16 cellular contexts compared by ENCODE assay signal in the genomic region with DNA sequence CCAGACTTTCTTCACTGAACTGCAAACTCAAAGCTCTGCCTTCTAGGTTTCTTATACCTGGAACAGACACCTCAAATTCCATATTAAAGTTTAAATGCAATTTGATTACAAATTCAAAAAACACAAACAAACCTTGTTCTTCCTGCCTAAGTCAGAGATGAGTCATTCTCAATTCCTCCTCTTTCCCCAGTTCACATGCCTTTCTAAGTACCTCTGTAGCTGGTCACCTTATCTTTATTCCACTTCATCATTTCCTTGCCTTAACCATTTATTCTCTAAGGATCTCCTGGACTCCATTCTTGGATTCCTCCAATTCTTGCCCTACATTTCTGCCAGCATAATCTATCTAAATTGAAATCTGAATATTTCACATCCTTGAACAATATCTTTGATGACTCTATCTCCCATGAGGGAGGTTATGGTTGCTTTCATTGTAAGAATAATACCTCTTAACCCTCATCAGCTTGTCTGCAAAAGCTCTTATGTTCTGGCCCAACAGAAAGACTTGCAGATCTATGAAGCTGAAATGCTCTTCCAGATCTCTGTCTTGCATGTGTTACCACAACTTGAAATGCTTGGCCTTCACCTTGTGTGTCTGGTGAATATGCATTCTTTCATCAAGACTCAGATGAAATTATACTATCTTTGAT. TPM values are rescaled to one million over a fixed set of nuclear protein-coding genes. Genes with fewer than 3 reads are reported as not detected.
DNase-seq lines count a peak whose midpoint lies in the region; FAIRE-seq and TF ChIP-seq lines count a peak whose summit lies in the region.
"Had no signal": no experiment of that assay in that cellular context is flagged by ENCODE, and none has a peak within 500 bp of the region (broad histone marks: within the 10 kb centered on the region; RNA-seq: fewer than 3 reads in every experiment).

No MANE protein-coding gene starts in this region.

- no peaks in the 10 kb centered on the region for H3K9me1 ChIP-seq in keratinocyte (ENCODE audit: control insufficient read depth, extremely low read depth, insufficient read depth, low read length)

- in situ Hi-C loops in brain microvascular endothelial cell (cut with HindIII; ENCODE audit: low pct_ligation_motif_present, low sequenced_read_pairs) (no loop called here), G401 (cut with HindIII; ENCODE audit: low sequenced_read_pairs) (no loop called here)

- no peaks in the 10 kb centered on the region for H3K36me3 ChIP-seq in ACC112 (ENCODE audit: insufficient read depth, low read length)
- no peaks in the 10 kb centered on the region for H3K36me3 ChIP-seq in brain microvascular endothelial cell (replicated peaks)
- H3K36me3 ChIP-seq in keratinocyte (ENCODE audit: control insufficient read depth in 2 of 2, extremely low read depth in 1 of 2, insufficient read depth in 2 of 2, low read length in 2 of 2): no peaks in the 10 kb centered on the region
- no peaks in the 10 kb centered on the region for H3K36me3 ChIP-seq in kidney (ENCODE audit: control insufficient read depth in 1 of 2, insufficient read depth in 2 of 2, low read length in 2 of 2)
- H3K36me3 ChIP-seq: neural progenitor cell, right lobe of liver, thyroid gland had no signal

- FAIRE-seq in keratinocyte (lab: Jason Lieb, UNC) (peak; percentile 69), kidney (lab: Jason Lieb, UNC) (no peak)
- FAIRE-seq: H54 had no signal

- H3K4me3 ChIP-seq in ACC112 (ENCODE audit: low read depth, low read length): no peak overlapping the region
- no peak overlapping the region for H3K4me3 ChIP-seq in brain microvascular endothelial cell (ENCODE audit: low read depth, low read length)
- H3K4me3 ChIP-seq in keratinocyte (ENCODE audit: control insufficient read depth in 2 of 3, extremely low read depth in 1 of 3, insufficient read depth in 2 of 3, low read depth in 1 of 3, low read length in 3 of 3): no peak overlapping the region
- no peak overlapping the region for H3K4me3 ChIP-seq in kidney (ENCODE audit: low read length in 2 of 2)
- H3K4me3 ChIP-seq: neural progenitor cell, right lobe of liver, thyroid gland had no signal

- H3K4me2 ChIP-seq in keratinocyte (ENCODE audit: control insufficient read depth, extremely low read depth, insufficient read depth, low read depth, low read length): no peak overlapping the region
- H3K4me2 ChIP-seq: neural progenitor cell had no signal

- intact Hi-C loops in kidney (cut with DNase I): no loop called here

- dilution Hi-C loops in keratinocyte (cut with MboI; ENCODE audit: extremely low pct_ligation_motif_present, low sequenced_read_pairs): no loop called here

- no peak overlapping the region for H3K9ac ChIP-seq in keratinocyte (ENCODE audit: control insufficient read depth, extremely low read depth, insufficient read depth, low read length)
- no peak overlapping the region for H3K9ac ChIP-seq in kidney (ENCODE audit: low read length in 2 of 2)
- H3K9ac ChIP-seq: neural progenitor cell had no signal

- H2AFZ ChIP-seq in ACC112 (ENCODE audit: low read length, unreplicated experiment) (peak overlapping the region; percentile 29), keratinocyte (ENCODE audit: control insufficient read depth, low read length) (no peak overlapping the region)

- no peaks in the 10 kb centered on the region for H3K9me3 ChIP-seq in keratinocyte (ENCODE audit: control insufficient read depth, low read depth, low read length)
- H3K9me3 ChIP-seq in kidney (ENCODE audit: control insufficient read depth in 1 of 2, low read length in 2 of 2): no peaks in the 10 kb centered on the region
- H3K9me3 ChIP-seq: right lobe of liver, thyroid gland had no signal

- peaks cover 21% of the 10 kb centered on the region for H3K4me1 ChIP-seq in ACC112 (ENCODE audit: control insufficient read depth, insufficient read depth, low read length, unreplicated experiment)
- no peaks in the 10 kb centered on the region for H3K4me1 ChIP-seq in keratinocyte (ENCODE audit: control insufficient read depth, extremely low read depth, insufficient read depth, low read length)
- no peaks in the 10 kb centered on the region for H3K4me1 ChIP-seq in kidney (ENCODE audit: control insufficient read depth in 1 of 2, insufficient read depth in 1 of 2, low read depth in 1 of 2, low read length in 2 of 2)
- H3K4me1 ChIP-seq: neural progenitor cell, right lobe of liver, thyroid gland had no signal

- no peaks in the 10 kb centered on the region for H3K27me3 ChIP-seq in ACC112 (ENCODE audit: insufficient read depth, low read length)
- no peaks in the 10 kb centered on the region for H3K27me3 ChIP-seq in brain microvascular endothelial cell (replicated peaks)
- H3K27me3 ChIP-seq in keratinocyte (ENCODE audit: control insufficient read depth, extremely low read depth, insufficient read depth, low read length): no peaks in the 10 kb centered on the region
- H3K27me3 ChIP-seq: neural progenitor cell, right lobe of liver, thyroid gland had no signal

- no peaks in the 10 kb centered on the region for H4K20me1 ChIP-seq in keratinocyte (ENCODE audit: control insufficient read depth, extremely low read depth, insufficient read depth, low read length)

- H3K27ac ChIP-seq in ACC112 (ENCODE audit: low read depth, low read length) (peak overlapping the region; percentile 18), brain microvascular endothelial cell (peak overlapping the region; percentile 44), keratinocyte (ENCODE audit: control insufficient read depth, insufficient read depth, low read length) (no peak overlapping the region), kidney (ENCODE audit: low read depth in 2 of 2, low read length in 2 of 2) (no peak overlapping the region)
- H3K27ac ChIP-seq: neural progenitor cell, right lobe of liver, thyroid gland had no signal

- TF ChIP-seq CTCF in brain microvascular endothelial cell (IDR thresholded peaks at IDR 0.05; ENCODE audit: low read depth, low read length, missing control alignments) (no peak), keratinocyte (optimal IDR thresholded peaks at IDR 0.05 in 1 of 3, IDR thresholded peaks at IDR 0.05 in 1 of 3, conservative IDR thresholded peaks at IDR 0.05 in 1 of 3; ENCODE audit: extremely low read depth in 1 of 3, insufficient read depth in 2 of 3, low read length in 3 of 3) (no peak), kidney (IDR thresholded peaks at IDR 0.05; ENCODE audit: borderline replicate concordance, extremely low read depth, insufficient read depth) (no peak)

- DNase-seq in HPDE6-E6E7 (ENCODE audit: extremely low spot score) (peak; percentile 16), brain microvascular endothelial cell (peak; percentile 19), keratinocyte (ENCODE audit: low read depth, low spot score) (peak; percentile 1), G401 (ENCODE audit: low spot score) (no peak), NCI-H446 (lab: John Stamatoyannopoulos, UW) (no peak), kidney (no peak)
- DNase-seq in activated CD8-positive, alpha-beta memory T cell treated with anti-CD3 and anti-CD28 coated beads, Interleukin-2, amount 50 U/mL, for 48 hours: no peak
- DNase-seq: foreskin melanocyte; NCI-H1048; right lobe of liver; stimulated activated CD4-positive, alpha-beta T cell treated with anti-CD3 and anti-CD28 coated beads, Interleukin-2, amount 100 ng/mL, for 48 hours; stimulated activated CD8-positive, alpha-beta memory T cell treated with anti-CD3 and anti-CD28 coated beads, Interleukin-4, amount 100 ng/mL, for 48 hours; thyroid gland had no signal

- H3K79me2 ChIP-seq in ACC112 (ENCODE audit: control insufficient read depth, insufficient read depth, low read length, unreplicated experiment) (no peaks in the 10 kb centered on the region), keratinocyte (ENCODE audit: control insufficient read depth, insufficient read depth, low read length) (no peaks in the 10 kb centered on the region)

RNA-seq across cellular contexts. Expression of a gene that starts 28.5 kb away (rescaled TPM):
- 2.1 to 3.6 TPM (median 3.6 TPM) in 3 replicates for polyA plus RNA-seq in keratinocyte
- polyA plus RNA-seq in keratinocyte (2011; ENCODE audit: low read depth): 1.7 TPM
- polyA plus RNA-seq in keratinocyte (2011; cell fraction: cytosol; rRNA removed): 1.8 and 3.6 TPM in 2 replicates
- polyA plus RNA-seq in keratinocyte (2011; cell fraction: nucleus; rRNA removed): 5.5 and 6.3 TPM in 2 replicates
- polyA plus RNA-seq in keratinocyte (2012; ENCODE audit: low replicate concordance): 1.4 and 2.0 TPM in 2 replicates
- 4.6 to 12.2 TPM (median 5.7 TPM) in 3 replicates for polyA minus RNA-seq in keratinocyte
- 8.1 TPM for polyA minus RNA-seq in keratinocyte (2011; cell fraction: cytosol; rRNA and poly(A)+ RNA removed)
- polyA minus RNA-seq in keratinocyte (2011; cell fraction: nucleus; rRNA and poly(A)+ RNA removed): 8.3 and 16.2 TPM in 2 replicates
- 0.06 and 0.75 TPM in 2 replicates for total RNA-seq in G401 (2014; rRNA removed; shearing (Covaris generic))
- total RNA-seq in kidney: 29.4 TPM
- 3.9 TPM for polyA plus RNA-seq in kidney (ENCODE audit: insufficient read depth, low read depth, low replicate concordance)

Comparison
In these comparisons a context has a peak if more than half of its experiments do, and no peak if none do; other contexts are left out.
1. H3K27ac ChIP-seq: peak in ACC112 (single experiment) and brain microvascular endothelial cell (single experiment); none in keratinocyte (single experiment) and kidney (0 of 2).
2. DNase-seq: peak in HPDE6-E6E7 (single experiment), brain microvascular endothelial cell (single experiment) and keratinocyte (single experiment); none in G401 (single experiment), NCI-H446 (0 of 2), activated CD8-positive, alpha-beta memory T cell treated with anti-CD3 and anti-CD28 coated beads, Interleukin-2, amount 50 U/mL, for 48 hours (single experiment) and kidney (single experiment).
3. RNA of a gene that starts 28.5 kb away (total RNA-seq): 29.4 TPM in kidney (single experiment); 0.06 to 0.75 TPM in G401; every median in the first group is over 10 times any median in the second.